In genomic region chr19:14375582-14376291, GRCh38 we compare ENCODE assay signal across 8 cellular contexts. TPM values are rescaled to one million over a fixed set of nuclear protein-coding genes. Genes with fewer than 3 reads are reported as not detected.
DNase-seq lines count a peak whose midpoint lies in the region; ATAC-seq, FAIRE-seq and TF ChIP-seq lines count a peak whose summit lies in the region.

No MANE protein-coding gene starts in this region.

- TF ChIP-seq POLR2A in gastrocnemius medialis (IDR thresholded peaks at IDR 0.05) (peak; percentile 86 to 90), GM12892 (IDR thresholded peaks at IDR 0.05; ENCODE audit: low read depth, low read length) (no peak)

- H3K4me1 Mint-ChIP-seq in T-cell = peaks cover 59 to 72% (median 65%) of the 10 kb centered on the region in 3 donors

- no peaks in the 10 kb centered on the region for H3K36me3 Mint-ChIP-seq in T-cell

- H3K27me3 Mint-ChIP-seq in T-cell = no peaks in the 10 kb centered on the region

- H3K9me3 ChIP-seq in gastrocnemius medialis = no peaks in the 10 kb centered on the region

- POLR2A ChIA-PET in T-cell (lab: Charles Lee) = interaction anchor here (0.5 to 1.4 kb wide), 7 partner anchors 8 to 39 kb away, joined by 3 to 13 read pairs (median 6); no protein-coding TSS in a partner anchor

- peak overlapping the region; percentile 17 to 65 (median 21) for H3K4me3 Mint-ChIP-seq in T-cell

- CTCF ChIA-PET in T-cell (lab: Charles Lee) = interaction anchor here (0.6 to 1.9 kb wide), 4 partner anchors 12 to 239 kb away, joined by 3 to 8 read pairs (median 6); partner anchors contain the start of gene ASF1B (in 1 of the 2)

- H3K27ac ChIP-seq in gastrocnemius medialis (peak overlapping the region; percentile 84 to 94 (median 92)), brain microvascular endothelial cell (no peak overlapping the region)

- H3K9me3 Mint-ChIP-seq in T-cell = no peaks in the 10 kb centered on the region

- DNase-seq in T-cell (no peak), Right ventricle myocardium superior (peak; percentile 57), gastrocnemius medialis (peak; percentile 70 to 85), GM12892 (ENCODE audit: insufficient read length) (no peak), brain microvascular endothelial cell (no peak), NCI-H526 (lab: John Stamatoyannopoulos, UW) (no peak)

- FAIRE-seq in GM12892 (lab: Jason Lieb, UNC) = no peak

- peak overlapping the region; percentile 96 to 97 for H3K27ac Mint-ChIP-seq in T-cell

- peaks cover 20 to 24% of the 10 kb centered on the region in 2 donors for H3K4me1 ChIP-seq in gastrocnemius medialis

- in situ Hi-C loops in gastrocnemius medialis (cut with MboI; ENCODE audit: low sequenced_read_pairs in 4 of 4) (no loop called here), brain microvascular endothelial cell (cut with HindIII; ENCODE audit: low pct_ligation_motif_present, low sequenced_read_pairs) (no loop called here)

- TF ChIP-seq CTCF in gastrocnemius medialis (IDR thresholded peaks at IDR 0.05 in 4 of 5, conservative IDR thresholded peaks at IDR 0.05 in 1 of 5) (no peak), brain microvascular endothelial cell (IDR thresholded peaks at IDR 0.05; ENCODE audit: low read depth, low read length, missing control alignments) (no peak)

- no peaks in the 10 kb centered on the region for H3K36me3 ChIP-seq in gastrocnemius medialis
- no peaks in the 10 kb centered on the region for H3K36me3 ChIP-seq in brain microvascular endothelial cell (replicated peaks)

- intact Hi-C loops in Right ventricle myocardium superior (cut with DNase I) = no loop called here
- intact Hi-C loops in gastrocnemius medialis (cut with DNase I; ENCODE audit: low total_unique reads) = no loop called here

- ATAC-seq in GM21723 (IDR thresholded peaks at IDR 0.05; ENCODE audit: unreplicated experiment) = peak; percentile 7
- ATAC-seq in T-cell (replicated peaks in 1 of 4) = peak; percentile 11 to 25 (median 22)
- peak; percentile 90 for ATAC-seq in Right ventricle myocardium superior (ENCODE audit: poor library complexity)
- peak; percentile 99 for ATAC-seq in gastrocnemius medialis
- no peak for ATAC-seq in HG02610 (IDR thresholded peaks at IDR 0.05; ENCODE audit: unreplicated experiment)

- H3K27me3 ChIP-seq in gastrocnemius medialis (no peaks in the 10 kb centered on the region), brain microvascular endothelial cell (replicated peaks) (no peaks in the 10 kb centered on the region)

- H3K4me3 ChIP-seq in gastrocnemius medialis (peak overlapping the region; percentile 15 to 35 (median 24)), brain microvascular endothelial cell (ENCODE audit: low read depth, low read length) (no peak overlapping the region)

RNA-seq across cellular contexts. Expression of gene ADGRE5, which starts 5.5 kb away (rescaled TPM):
- total RNA-seq in T-cell (1,000 to 10,000 TPM in 1 of 5 donors, 100 to 1,000 TPM in 4; 194 to 1,118 (median 206) TPM), Right ventricle myocardium superior (32.9 TPM), gastrocnemius medialis (10 to 100 TPM; 22.4 to 49.5 (median 32.6) TPM)
- polyA plus RNA-seq in GM12892 (2012; ENCODE audit: missing spikeins) = 45.4 TPM

RNA-seq across cellular contexts. Expression of gene DDX39A, which starts 43.4 kb away (rescaled TPM):
- total RNA-seq in T-cell (100 to 1,000 TPM; 159 to 280 (median 179) TPM), Right ventricle myocardium superior (29.1 TPM), gastrocnemius medialis (10 to 100 TPM; 23.9 to 59.2 (median 41.3) TPM)
- 79.3 TPM for polyA plus RNA-seq in GM12892 (2012; ENCODE audit: missing spikeins)

RNA-seq across cellular contexts. Expression of gene PKN1, which starts 57.4 kb away (rescaled TPM):
- total RNA-seq in T-cell (100 to 1,000 TPM; 170 to 272 (median 224) TPM), Right ventricle myocardium superior (129 TPM), gastrocnemius medialis (100 to 1,000 TPM in 1 of 4 donors, 10 to 100 TPM in 3; 52.1 to 130 (median 81.3) TPM)
- polyA plus RNA-seq in GM12892 (2012; ENCODE audit: missing spikeins) = 40.0 TPM

Comparison
In these comparisons a context has a peak if more than half of its experiments do, and no peak if none do; other contexts are left out.
1. DNase-seq: peak in Right ventricle myocardium superior (single experiment) and gastrocnemius medialis (2 of 2); none in T-cell (0 of 34), GM12892 (single experiment), brain microvascular endothelial cell (single experiment) and NCI-H526 (0 of 2).